Comparison of ENCODE assay signal across 18 cellular contexts in genomic region chr12:26828315-26828714, GRCh38.
"Had no signal": no experiment of that assay in that cellular context is flagged by ENCODE, and none has a peak within 500 bp of the region (broad histone marks: within the 10 kb centered on the region; RNA-seq: fewer than 3 reads in every experiment).

No MANE protein-coding gene starts in this region.

- H3K9me3 ChIP-seq: body of pancreas, right atrium auricular region, testis, upper lobe of left lung had no signal

- H3K9me3 Mint-ChIP-seq: activated B cell treated with CpG ODN at 0.5 μM for 24 hours; activated CD8-positive, alpha-beta T cell treated with anti-CD3 and anti-CD28 coated beads for 36 hours; activated T-cell treated with anti-CD3 and anti-CD28 coated beads, Interleukin-2, amount 50 U/mL, for 4 hours; central memory CD8-positive, alpha-beta T cell; nephron progenitor cell; stimulated activated naive CD8-positive, alpha-beta T cell treated with anti-CD3 and anti-CD28 coated beads, Interleukin-15, amount 100 ng/mL, for 72 hours had no signal

- H3K4me1 ChIP-seq: testis had no signal

- H3K27me3 ChIP-seq: body of pancreas, right atrium auricular region, testis, upper lobe of left lung had no signal

- DNase-seq: activated B cell treated with CpG ODN at 0.5 μM for 24 hours; activated CD4-positive, alpha-beta T cell treated with anti-CD3 and anti-CD28 coated beads for 48 hours; activated CD8-positive, alpha-beta T cell treated with anti-CD3 and anti-CD28 coated beads for 36 hours; activated effector memory CD4-positive, alpha-beta T cell treated with Interleukin-2 at 50 U/mL for 16 hours; activated T-cell treated with anti-CD3 and anti-CD28 coated beads, Interleukin-2, amount 50 U/mL, for 4 hours; amygdala; body of pancreas; nephron progenitor cell; occipital lobe; stimulated activated naive CD8-positive, alpha-beta T cell treated with anti-CD3 and anti-CD28 coated beads, Interleukin-15, amount 100 ng/mL, for 72 hours; testis; upper lobe of left lung had no signal

- H3K27ac ChIP-seq: coronary artery, right atrium auricular region, testis, upper lobe of left lung had no signal

- H3K27ac Mint-ChIP-seq: activated CD8-positive, alpha-beta T cell treated with anti-CD3 and anti-CD28 coated beads for 36 hours; activated naive CD4-positive, alpha-beta T cell treated with anti-CD3 and anti-CD28 coated beads, Interleukin-2, amount 50 U/mL, for 72 hours; nephron progenitor cell; progenitor cell of endocrine pancreas; stimulated activated naive CD8-positive, alpha-beta T cell treated with anti-CD3 and anti-CD28 coated beads, Interleukin-15, amount 100 ng/mL, for 72 hours had no signal

- H3K27me3 Mint-ChIP-seq: activated B cell treated with CpG ODN at 0.5 μM for 24 hours; activated CD8-positive, alpha-beta T cell treated with anti-CD3 and anti-CD28 coated beads for 36 hours; central memory CD8-positive, alpha-beta T cell; stimulated activated naive CD8-positive, alpha-beta T cell treated with anti-CD3 and anti-CD28 coated beads, Interleukin-15, amount 100 ng/mL, for 72 hours had no signal

- H3K36me3 ChIP-seq: right atrium auricular region, upper lobe of left lung had no signal

- H3K4me3 Mint-ChIP-seq: activated B cell treated with CpG ODN at 0.5 μM for 24 hours; activated CD8-positive, alpha-beta T cell treated with anti-CD3 and anti-CD28 coated beads for 36 hours; central memory CD8-positive, alpha-beta T cell; nephron progenitor cell; stimulated activated naive CD8-positive, alpha-beta T cell treated with anti-CD3 and anti-CD28 coated beads, Interleukin-15, amount 100 ng/mL, for 72 hours had no signal

- H3K4me3 ChIP-seq: body of pancreas, coronary artery, right atrium auricular region, testis, upper lobe of left lung had no signal

- ATAC-seq: activated CD8-positive, alpha-beta T cell treated with anti-CD3 and anti-CD28 coated beads for 36 hours; activated naive CD4-positive, alpha-beta T cell treated with anti-CD3 and anti-CD28 coated beads, Interleukin-2, amount 50 U/mL, for 72 hours; activated T-cell treated with anti-CD3 and anti-CD28 coated beads, Interleukin-2, amount 50 U/mL, for 4 hours; body of pancreas; esophagus mucosa; stimulated activated naive CD8-positive, alpha-beta T cell treated with anti-CD3 and anti-CD28 coated beads, Interleukin-15, amount 100 ng/mL, for 72 hours had no signal
